In genomic region chr5:159095218-159095617, GRCh38 we compare ENCODE assay signal across 10 cellular contexts. TPM values are rescaled to one million over a fixed set of nuclear protein-coding genes. Genes with fewer than 3 reads are reported as not detected.
DNase-seq lines count a peak whose midpoint lies in the region; ATAC-seq and TF ChIP-seq lines count a peak whose summit lies in the region.
"Had no signal": no experiment of that assay in that cellular context is flagged by ENCODE, and none has a peak within 500 bp of the region (broad histone marks: within the 10 kb centered on the region; RNA-seq: fewer than 3 reads in every experiment).

No MANE protein-coding gene starts in this region.

- H3K9me3 Mint-ChIP-seq in MCF 10A (ENCODE audit: unreplicated experiment), result no peaks in the 10 kb centered on the region
- no peaks in the 10 kb centered on the region for H3K9me3 Mint-ChIP-seq in naive thymus-derived CD8-positive, alpha-beta T cell

- H3K27ac ChIP-seq in breast epithelium (peak overlapping the region; percentile 72 to 94), coronary artery (peak overlapping the region; percentile 85 to 97), upper lobe of right lung (no peak overlapping the region)
- H3K27ac ChIP-seq: RWPE1 had no signal

- ATAC-seq in naive thymus-derived CD8-positive, alpha-beta T cell, result no peak
- ATAC-seq in upper lobe of right lung, result no peak

- H3K36me3 Mint-ChIP-seq in MCF 10A (ENCODE audit: insufficient read depth, unreplicated experiment), result peaks cover 8% of the 10 kb centered on the region
- H3K36me3 Mint-ChIP-seq in naive thymus-derived CD8-positive, alpha-beta T cell, result no peaks in the 10 kb centered on the region

- H3K9me3 ChIP-seq in breast epithelium (no peaks in the 10 kb centered on the region), upper lobe of right lung (no peaks in the 10 kb centered on the region)

- TF ChIP-seq CTCF in breast epithelium (IDR thresholded peaks at IDR 0.05) (no peak), MCF 10A (IDR thresholded peaks at IDR 0.05; ENCODE audit: unreplicated experiment) (no peak), coronary artery (IDR thresholded peaks at IDR 0.05) (no peak), upper lobe of right lung (IDR thresholded peaks at IDR 0.05) (no peak)

- H3K27ac Mint-ChIP-seq in MCF 10A (ENCODE audit: low read depth, unreplicated experiment), result no peak overlapping the region
- H3K27ac Mint-ChIP-seq in naive thymus-derived CD8-positive, alpha-beta T cell, result peak overlapping the region in 2 of 10 donors; percentile 17 to 36

- peaks cover 38% of the 10 kb centered on the region for H3K4me1 Mint-ChIP-seq in MCF 10A (ENCODE audit: insufficient read depth, unreplicated experiment)
- peaks cover 24 to 45% (median 38%) of the 10 kb centered on the region in 4 donors for H3K4me1 Mint-ChIP-seq in naive thymus-derived CD8-positive, alpha-beta T cell

- CTCF ChIA-PET in MCF 10A (lab: Yijun Ruan, JAX), result interaction anchor here (0.6 to 5.9 kb wide), 5 partner anchors 11 to 920 kb away, joined by 3 to 27 read pairs (median 3); no protein-coding TSS in a partner anchor

- H3K27me3 ChIP-seq in breast epithelium (peaks cover 0 to 17% of the 10 kb centered on the region in 2 donors), upper lobe of right lung (peaks cover 37% of the 10 kb centered on the region)

- H3K4me3 ChIP-seq in breast epithelium (peak overlapping the region; percentile 54 to 75 (median 67)), coronary artery (peak overlapping the region; percentile 90), upper lobe of right lung (peak overlapping the region; percentile 14)

- intact Hi-C loops in breast epithelium (cut with DNase I; ENCODE audit: low total_unique reads) (loop anchor here (5.0 kb wide), 1 partner anchor 138 kb away; no protein-coding TSS in a partner anchor), MCF 10A (cut with micrococcal nuclease) (no loop called here), upper lobe of right lung (cut with DNase I) (no loop called here)

- no peak overlapping the region for H3K4me3 Mint-ChIP-seq in MCF 10A (ENCODE audit: unreplicated experiment)
- H3K4me3 Mint-ChIP-seq in naive thymus-derived CD8-positive, alpha-beta T cell, result peak overlapping the region in 8 of 10 donors; percentile 4 to 80 (median 68)

- BruUV-seq in MCF 10A (replicated peaks; lab: Mats Ljungman, UMichigan), result no TSS peak

- DNase-seq in breast epithelium (ENCODE audit: low spot score in 2 of 2), result no peak
- no peak for DNase-seq in MCF 10A (ENCODE audit: unreplicated experiment)
- DNase-seq in coronary artery (ENCODE audit: low spot score), result no peak
- no peak for DNase-seq in naive thymus-derived CD8-positive, alpha-beta T cell
- DNase-seq in upper lobe of right lung, result no peak
- no peak for DNase-seq in activated naive CD4-positive, alpha-beta T cell treated with anti-CD3 and anti-CD28 coated beads, Interleukin-2, amount 50 U/mL, for 16 hours
- DNase-seq in occipital lobe (lab: John Stamatoyannopoulos, UW), result no peak
- DNase-seq in hepatic stellate cell (ENCODE audit: low spot score), result no peak

- POLR2A ChIA-PET in MCF 10A (lab: Yijun Ruan, JAX), result interaction anchor here (1.3 kb wide), 1 partner anchor 8 kb away, joined by 3 read pairs; no protein-coding TSS in a partner anchor
- POLR2A ChIA-PET in naive thymus-derived CD8-positive, alpha-beta T cell (lab: Charles Lee), result no interaction called here

- H3K4me1 ChIP-seq in breast epithelium, result no peaks in the 10 kb centered on the region
- peaks cover 11% of the 10 kb centered on the region for H3K4me1 ChIP-seq in upper lobe of right lung

- H3K27me3 Mint-ChIP-seq in MCF 10A (ENCODE audit: insufficient read depth, unreplicated experiment), result peaks cover 23% of the 10 kb centered on the region
- H3K27me3 Mint-ChIP-seq in naive thymus-derived CD8-positive, alpha-beta T cell, result peaks cover 24 to 40% (median 32%) of the 10 kb centered on the region in 5 donors

- no peak for TF ChIP-seq POLR2A in breast epithelium (IDR thresholded peaks at IDR 0.05)

- H3K36me3 ChIP-seq in breast epithelium (no peaks in the 10 kb centered on the region), upper lobe of right lung (no peaks in the 10 kb centered on the region)

RNA-seq across cellular contexts. Expression of gene EBF1, which starts 4.5 kb away (rescaled TPM):
- total RNA-seq in breast epithelium (10 to 100 TPM; 15.2 to 89.0 (median 40.3) TPM), MCF 10A (2022) (1.0 and 2.0 TPM in 2 replicates), upper lobe of right lung (8.9 TPM), occipital lobe (3.0 TPM)
- total RNA-seq in naive thymus-derived CD8-positive, alpha-beta T cell, result 1 to 10 TPM; 2.9 to 4.8 TPM
- polyA plus RNA-seq in naive thymus-derived CD8-positive, alpha-beta T cell, result under 1 TPM in 2 of 3 donors, not detected in 1; 0.07 to 0.60 TPM
- total RNA-seq: HT-29 had no signal

Comparison
In these comparisons a context has a peak if more than half of its experiments do, and no peak if none do; other contexts are left out.
1. H3K4me3 ChIP-seq: peak in every context shown above with its lines; median percentile 90 in coronary artery; 67 in breast epithelium; 14 in upper lobe of right lung.